20 cellular contexts compared by ENCODE assay signal in genomic region chr5:82861705-82862104, GRCh38.
DNase-seq lines count a peak whose midpoint lies in the region; ATAC-seq and TF ChIP-seq lines count a peak whose summit lies in the region.
"Had no signal": no experiment of that assay in that cellular context is flagged by ENCODE, and none has a peak within 500 bp of the region (broad histone marks: within the 10 kb centered on the region; RNA-seq: fewer than 3 reads in every experiment).

No MANE protein-coding gene starts in this region.

- peak; percentile 32 for ATAC-seq in left ventricle myocardium superior
- peak; percentile 61 for ATAC-seq in left lobe of liver
- ATAC-seq in upper lobe of left lung (ENCODE audit: low FRiP score in 2 of 2), result no peak
- ATAC-seq in GM18498 (IDR thresholded peaks at IDR 0.05; ENCODE audit: unreplicated experiment), result no peak
- ATAC-seq: A549; foreskin keratinocyte; naive thymus-derived CD8-positive, alpha-beta T cell; T-cell had no signal

- intact Hi-C loops in left ventricle myocardium superior (cut with micrococcal nuclease) (no loop called here), cardiac septum (cut with DNase I) (no loop called here)

- H3K36me3 ChIP-seq in upper lobe of left lung, result no peaks in the 10 kb centered on the region
- H3K36me3 ChIP-seq: brain microvascular endothelial cell, SJSA1 had no signal

- DNase-seq in left ventricle myocardium superior, result no peak
- DNase-seq in cardiac septum (ENCODE audit: low spot score), result no peak
- DNase-seq in dedifferentiated amniotic fluid mesenchymal stem cell (ENCODE audit: extremely low spot score), result peak; percentile 26
- DNase-seq in left lobe of liver (ENCODE audit: low spot score), result no peak
- no peak for DNase-seq in upper lobe of left lung
- no peak for DNase-seq in GM10248 (ENCODE audit: extremely low spot score)
- DNase-seq in stimulated activated CD4-positive, alpha-beta T cell treated with anti-CD3 and anti-CD28 coated beads, Interleukin-4, amount 100 ng/mL, for 4 hours, result no peak
- DNase-seq: activated CD4-positive, alpha-beta memory T cell treated with anti-CD3 and anti-CD28 coated beads for 36 hours; brain microvascular endothelial cell; C1 segment of cervical spinal cord; foreskin keratinocyte; KBM-7; naive thymus-derived CD8-positive, alpha-beta T cell; NCI-H146; NCI-H2171; NCI-H524 treated with DMSO at 0.1 percent for 48 hours; T-cell had no signal

- TF ChIP-seq CTCF in upper lobe of left lung (IDR thresholded peaks at IDR 0.05), result no peak
- TF ChIP-seq CTCF in GM10248 (IDR thresholded peaks at IDR 0.05; ENCODE audit: control extremely low read depth, extremely low read depth, low read depth, missing control alignments), result no peak

- no peak for TF ChIP-seq POLR2A in upper lobe of left lung (IDR thresholded peaks at IDR 0.05)

- POLR2A ChIA-PET in GM10248 (lab: Yijun Ruan, JAX), result no interaction called here

- no peaks in the 10 kb centered on the region for H3K9me3 ChIP-seq in upper lobe of left lung
- H3K9me3 ChIP-seq: A549, SJSA1 had no signal

- peak overlapping the region in 3 of 4 donors; percentile 11 to 53 (median 43) for H3K27ac ChIP-seq in upper lobe of left lung
- H3K27ac ChIP-seq: A549, brain microvascular endothelial cell, foreskin keratinocyte, SJSA1 had no signal

- 90 to 94% methylated on average over 4 of the region's 4 CpGs for WGBS in upper lobe of left lung, 2 donors

- TF ChIP-seq EP300 in upper lobe of left lung (IDR thresholded peaks at IDR 0.05), result peak in 1 of 4 donors; percentile 42

- no peaks in the 10 kb centered on the region for H3K27me3 ChIP-seq in upper lobe of left lung
- H3K27me3 ChIP-seq: brain microvascular endothelial cell, foreskin keratinocyte, SJSA1 had no signal

- H3K4me3 ChIP-seq in upper lobe of left lung, result no peak overlapping the region
- H3K4me3 ChIP-seq: A549, SJSA1 had no signal

- H3K4me1 ChIP-seq in upper lobe of left lung, result peaks cover 0 to 5% (median 0%) of the 10 kb centered on the region in 4 donors
- H3K4me1 ChIP-seq: A549, foreskin keratinocyte, SJSA1 had no signal

- CTCF ChIA-PET in GM10248 (lab: Yijun Ruan, JAX), result interaction anchor here (3.6 kb wide), 1 partner anchor 12 kb away, joined by 12 read pairs; no protein-coding TSS in a partner anchor

Comparison
In these comparisons a context has a peak if more than half of its experiments do, and no peak if none do; other contexts are left out.
1. ATAC-seq: peak in left ventricle myocardium superior (single experiment) and left lobe of liver (single experiment); none in upper lobe of left lung (0 of 2) and GM18498 (single experiment).